In genomic region chr20:54025166-54025835, GRCh38 we compare ENCODE assay signal across 21 cellular contexts. TPM values are rescaled to one million over a fixed set of nuclear protein-coding genes. Genes with fewer than 3 reads are reported as not detected.
A peak's percentile ranks its signal among the peaks of the same experiment; 100 is the strongest.
DNase-seq lines count a peak whose midpoint lies in the region; ATAC-seq and TF ChIP-seq lines count a peak whose summit lies in the region.
"Had no signal": no experiment of that assay in that cellular context is flagged by ENCODE, and none has a peak within 500 bp of the region (broad histone marks: within the 10 kb centered on the region; RNA-seq: fewer than 3 reads in every experiment).

No MANE protein-coding gene starts in this region.

- no peaks in the 10 kb centered on the region for H3K27me3 ChIP-seq in neural progenitor cell
- no peaks in the 10 kb centered on the region for H3K27me3 ChIP-seq in trophoblast cell (ENCODE audit: insufficient read depth, low read length)

- no peak for TF ChIP-seq CTCF in neural progenitor cell (IDR thresholded peaks at IDR 0.05)
- TF ChIP-seq CTCF in activated CD8-positive, alpha-beta T cell treated with anti-CD3 and anti-CD28 coated beads for 36 hours (IDR thresholded peaks at IDR 0.05) = no peak

- intact Hi-C loops in activated CD8-positive, alpha-beta T cell treated with anti-CD3 and anti-CD28 coated beads for 36 hours (cut with micrococcal nuclease) = no loop called here

- H4K91ac ChIP-seq in trophoblast cell (ENCODE audit: low read depth, low read length) = no peak overlapping the region

- H4K8ac ChIP-seq in trophoblast cell (ENCODE audit: low read depth, low read length) = no peak overlapping the region

- H3K9me3 Mint-ChIP-seq in neural progenitor cell = peaks cover 2% of the 10 kb centered on the region
- H3K9me3 Mint-ChIP-seq in activated CD8-positive, alpha-beta T cell treated with anti-CD3 and anti-CD28 coated beads for 36 hours = no peaks in the 10 kb centered on the region
- H3K9me3 Mint-ChIP-seq: activated naive CD8-positive, alpha-beta T cell treated with anti-CD3 and anti-CD28 coated beads, Interleukin-2, amount 10 ng/mL, durations not matched to agents 7 days and 5 days; activated T-cell treated with anti-CD3 and anti-CD28 coated beads, Interleukin-2, amount 50 U/mL, for 24 hours; stimulated activated naive CD8-positive, alpha-beta T cell treated with anti-CD3 and anti-CD28 coated beads, Interleukin-15, Interleukin-2, amounts not matched to agents 100 ng/mL and 50 ng/mL, for 24 hours; T-helper 1 cell treated with Interleukin-12 subunit alpha and Interleukin-12 subunit beta and Interleukin-4 antibody, amounts not matched to agents 30 μg/mL and 1 μg/mL, for 36 hours had no signal

- H3K27ac Mint-ChIP-seq in neural progenitor cell = peak overlapping the region; percentile 8
- no peak overlapping the region for H3K27ac Mint-ChIP-seq in activated CD8-positive, alpha-beta T cell treated with anti-CD3 and anti-CD28 coated beads for 36 hours
- H3K27ac Mint-ChIP-seq: activated CD4-positive, alpha-beta T cell treated with anti-CD3 and anti-CD28 coated beads for 36 hours; activated naive CD8-positive, alpha-beta T cell treated with anti-CD3 and anti-CD28 coated beads, Interleukin-2, amount 10 ng/mL, durations not matched to agents 7 days and 5 days; activated T-cell treated with anti-CD3 and anti-CD28 coated beads, Interleukin-2, amount 50 U/mL, for 24 hours; B cell; stimulated activated naive CD8-positive, alpha-beta T cell treated with anti-CD3 and anti-CD28 coated beads, Interleukin-15, Interleukin-2, amounts not matched to agents 100 ng/mL and 50 ng/mL, for 24 hours; T-helper 1 cell treated with Interleukin-12 subunit alpha and Interleukin-12 subunit beta and Interleukin-4 antibody, amounts not matched to agents 30 μg/mL and 1 μg/mL, for 36 hours had no signal

- no peak for ATAC-seq in HG03457 (IDR thresholded peaks at IDR 0.05; ENCODE audit: unreplicated experiment)
- no peak for ATAC-seq in HG02981 (IDR thresholded peaks at IDR 0.05; ENCODE audit: unreplicated experiment)
- no peak for ATAC-seq in activated CD8-positive, alpha-beta T cell treated with anti-CD3 and anti-CD28 coated beads for 36 hours
- ATAC-seq: activated CD4-positive, alpha-beta T cell treated with anti-CD3 and anti-CD28 coated beads for 36 hours; GM12878 had no signal

- H3K79me2 ChIP-seq in neural progenitor cell (ENCODE audit: low read depth) (no peaks in the 10 kb centered on the region), trophoblast cell (ENCODE audit: control insufficient read depth, insufficient read depth, low read length, poor library complexity) (no peaks in the 10 kb centered on the region)

- POLR2A ChIA-PET in activated CD8-positive, alpha-beta T cell treated with anti-CD3 and anti-CD28 coated beads for 36 hours (lab: Charles Lee) = no interaction called here

- H3K27ac ChIP-seq in neural progenitor cell (no peak overlapping the region), trophoblast cell (ENCODE audit: low read depth, low read length) (no peak overlapping the region)
- H3K27ac ChIP-seq: esophagus muscularis mucosa had no signal

- H3K4me1 ChIP-seq in neural progenitor cell (peaks cover 5% of the 10 kb centered on the region), trophoblast cell (ENCODE audit: control insufficient read depth in 1 of 2, insufficient read depth in 2 of 2, low read length in 2 of 2) (no peaks in the 10 kb centered on the region)

- H2BK120ac ChIP-seq in trophoblast cell (ENCODE audit: insufficient read depth, low read length, poor library complexity) = no peak overlapping the region

- H3K4me3 Mint-ChIP-seq in neural progenitor cell = no peak overlapping the region
- H3K4me3 Mint-ChIP-seq in activated CD8-positive, alpha-beta T cell treated with anti-CD3 and anti-CD28 coated beads for 36 hours = no peak overlapping the region
- H3K4me3 Mint-ChIP-seq: activated CD4-positive, alpha-beta T cell treated with anti-CD3 and anti-CD28 coated beads for 36 hours; activated naive CD8-positive, alpha-beta T cell treated with anti-CD3 and anti-CD28 coated beads, Interleukin-2, amount 10 ng/mL, durations not matched to agents 7 days and 5 days; activated T-cell treated with anti-CD3 and anti-CD28 coated beads, Interleukin-2, amount 50 U/mL, for 24 hours; B cell; stimulated activated naive CD8-positive, alpha-beta T cell treated with anti-CD3 and anti-CD28 coated beads, Interleukin-15, Interleukin-2, amounts not matched to agents 100 ng/mL and 50 ng/mL, for 24 hours; T-helper 1 cell treated with Interleukin-12 subunit alpha and Interleukin-12 subunit beta and Interleukin-4 antibody, amounts not matched to agents 30 μg/mL and 1 μg/mL, for 36 hours had no signal

- H3F3A ChIP-seq in neural progenitor cell (ENCODE audit: low read depth) = no peaks in the 10 kb centered on the region

- no CpG with 5 or more reads among the region's 3 CpGs for WGBS in trophoblast cell (ENCODE audit: extremely low coverage, insufficient coverage, insufficient read length)

- H4K12ac ChIP-seq in trophoblast cell (ENCODE audit: low read depth, low read length) = no peak overlapping the region

- H2AFZ ChIP-seq in neural progenitor cell (replicated peaks) = peak overlapping the region; percentile 64
- H2AFZ ChIP-seq in trophoblast cell (ENCODE audit: insufficient read depth, low read length, poor library complexity) = no peak overlapping the region

- DNase-seq in Ammon's horn (ENCODE audit: low spot score) (peak; percentile 48), RPMI7951 (ENCODE audit: low read depth) (peak; percentile 65), fibroblast of peridontal ligament (ENCODE audit: extremely low read depth) (peak; percentile 81), neural progenitor cell (ENCODE audit: low spot score) (no peak), trophoblast cell (no peak)
- no peak for DNase-seq in activated CD8-positive, alpha-beta T cell treated with anti-CD3 and anti-CD28 coated beads for 36 hours
- DNase-seq: activated CD4-positive, alpha-beta T cell treated with anti-CD3 and anti-CD28 coated beads for 36 hours; activated naive CD8-positive, alpha-beta T cell treated with anti-CD3 and anti-CD28 coated beads, Interleukin-2, amount 10 ng/mL, durations not matched to agents 7 days and 5 days; activated T-cell treated with anti-CD3 and anti-CD28 coated beads, Interleukin-2, amount 50 U/mL, for 24 hours; MM.1S; NCI-H2081; NCI-H748 treated with DMSO at 0.1 percent for 48 hours had no signal

- no peaks in the 10 kb centered on the region for H3K79me1 ChIP-seq in trophoblast cell (ENCODE audit: low read length)

- H2BK5ac ChIP-seq in trophoblast cell (ENCODE audit: low read depth, low read length, poor library complexity) = no peak overlapping the region

- H3K36me3 ChIP-seq in neural progenitor cell (no peaks in the 10 kb centered on the region), trophoblast cell (ENCODE audit: control insufficient read depth in 1 of 2, insufficient read depth in 2 of 2, low read length in 2 of 2) (no peaks in the 10 kb centered on the region)
- H3K36me3 ChIP-seq: esophagus muscularis mucosa had no signal

- no peak overlapping the region for H3K9ac ChIP-seq in neural progenitor cell
- H3K9ac ChIP-seq in trophoblast cell (ENCODE audit: low read length) = no peak overlapping the region

- peaks cover 2% of the 10 kb centered on the region for H3K27me3 Mint-ChIP-seq in neural progenitor cell (ENCODE audit: insufficient read depth, low read depth)
- H3K27me3 Mint-ChIP-seq in activated CD8-positive, alpha-beta T cell treated with anti-CD3 and anti-CD28 coated beads for 36 hours = peaks cover 3% of the 10 kb centered on the region

- H3K4me1 Mint-ChIP-seq in neural progenitor cell = peaks cover 22% of the 10 kb centered on the region
- no peaks in the 10 kb centered on the region for H3K4me1 Mint-ChIP-seq in activated CD8-positive, alpha-beta T cell treated with anti-CD3 and anti-CD28 coated beads for 36 hours (ENCODE audit: low read depth)
- H3K4me1 Mint-ChIP-seq: activated CD4-positive, alpha-beta T cell treated with anti-CD3 and anti-CD28 coated beads for 36 hours; activated naive CD8-positive, alpha-beta T cell treated with anti-CD3 and anti-CD28 coated beads, Interleukin-2, amount 10 ng/mL, durations not matched to agents 7 days and 5 days; B cell had no signal

- H2AK5ac ChIP-seq in trophoblast cell (ENCODE audit: low read length) = no peak overlapping the region

- H4K20me1 ChIP-seq in neural progenitor cell (ENCODE audit: low read depth) = no peaks in the 10 kb centered on the region

- H3K23ac ChIP-seq in trophoblast cell (ENCODE audit: low read length) = no peak overlapping the region

- H3K4me3 ChIP-seq in neural progenitor cell = no peak overlapping the region
- H3K4me3 ChIP-seq in trophoblast cell (ENCODE audit: low read depth, low read length) = no peak overlapping the region
- H3K4me3 ChIP-seq: esophagus muscularis mucosa, GM12878, skin epidermis had no signal

- no peaks in the 10 kb centered on the region for H3K36me3 Mint-ChIP-seq in neural progenitor cell
- H3K36me3 Mint-ChIP-seq in activated CD8-positive, alpha-beta T cell treated with anti-CD3 and anti-CD28 coated beads for 36 hours (ENCODE audit: low read depth) = no peaks in the 10 kb centered on the region
- H3K36me3 Mint-ChIP-seq: activated naive CD8-positive, alpha-beta T cell treated with anti-CD3 and anti-CD28 coated beads, Interleukin-2, amount 10 ng/mL, durations not matched to agents 7 days and 5 days had no signal

- H3K9me3 ChIP-seq in neural progenitor cell (ENCODE audit: low read depth) = no peaks in the 10 kb centered on the region
- peaks cover 2% of the 10 kb centered on the region for H3K9me3 ChIP-seq in trophoblast cell (ENCODE audit: insufficient read depth, low read depth, low read length)
- H3K9me3 ChIP-seq: esophagus muscularis mucosa had no signal

- no peak overlapping the region for H3K18ac ChIP-seq in trophoblast cell (ENCODE audit: low read length)

- H2BK12ac ChIP-seq in trophoblast cell (ENCODE audit: low read length) = no peak overlapping the region

- H3K4ac ChIP-seq in trophoblast cell (ENCODE audit: low read depth, low read length) = no peak overlapping the region

- no peak overlapping the region for H3K14ac ChIP-seq in trophoblast cell (ENCODE audit: low read length)

- no peak overlapping the region for H3K4me2 ChIP-seq in neural progenitor cell
- H3K4me2 ChIP-seq in trophoblast cell (ENCODE audit: low read length) = no peak overlapping the region

- CTCF ChIA-PET in activated CD8-positive, alpha-beta T cell treated with anti-CD3 and anti-CD28 coated beads for 36 hours (lab: Charles Lee) = no interaction called here

RNA-seq across cellular contexts. Expression of gene BCAS1, which starts 45.1 kb away (rescaled TPM):
- total RNA-seq in RPMI7951 (2014; rRNA removed; shearing (Covaris generic)) = under 0.01 TPM in 1 of 2 replicates, not detected in the other
- not detected in 2 replicates for total RNA-seq in neural progenitor cell (ENCODE audit: low replicate concordance)
- 0.04 TPM in 1 of 2 replicates, not detected in the other for polyA plus RNA-seq in trophoblast cell (2013)
- total RNA-seq in activated CD8-positive, alpha-beta T cell treated with anti-CD3 and anti-CD28 coated beads for 36 hours = under 1 TPM in 1 of 2 experiments, not detected in 1; 0.09 TPM
- total RNA-seq: osteocyte had no signal

Comparison
In these comparisons a context has a peak if more than half of its experiments do, and no peak if none do; other contexts are left out.
1. DNase-seq: peak in Ammon's horn (single experiment), RPMI7951 (single experiment) and fibroblast of peridontal ligament (single experiment); none in neural progenitor cell (single experiment), trophoblast cell (0 of 2) and activated CD8-positive, alpha-beta T cell treated with anti-CD3 and anti-CD28 coated beads for 36 hours (single experiment).